11 cellular contexts compared by ENCODE assay signal in the genomic region with DNA sequence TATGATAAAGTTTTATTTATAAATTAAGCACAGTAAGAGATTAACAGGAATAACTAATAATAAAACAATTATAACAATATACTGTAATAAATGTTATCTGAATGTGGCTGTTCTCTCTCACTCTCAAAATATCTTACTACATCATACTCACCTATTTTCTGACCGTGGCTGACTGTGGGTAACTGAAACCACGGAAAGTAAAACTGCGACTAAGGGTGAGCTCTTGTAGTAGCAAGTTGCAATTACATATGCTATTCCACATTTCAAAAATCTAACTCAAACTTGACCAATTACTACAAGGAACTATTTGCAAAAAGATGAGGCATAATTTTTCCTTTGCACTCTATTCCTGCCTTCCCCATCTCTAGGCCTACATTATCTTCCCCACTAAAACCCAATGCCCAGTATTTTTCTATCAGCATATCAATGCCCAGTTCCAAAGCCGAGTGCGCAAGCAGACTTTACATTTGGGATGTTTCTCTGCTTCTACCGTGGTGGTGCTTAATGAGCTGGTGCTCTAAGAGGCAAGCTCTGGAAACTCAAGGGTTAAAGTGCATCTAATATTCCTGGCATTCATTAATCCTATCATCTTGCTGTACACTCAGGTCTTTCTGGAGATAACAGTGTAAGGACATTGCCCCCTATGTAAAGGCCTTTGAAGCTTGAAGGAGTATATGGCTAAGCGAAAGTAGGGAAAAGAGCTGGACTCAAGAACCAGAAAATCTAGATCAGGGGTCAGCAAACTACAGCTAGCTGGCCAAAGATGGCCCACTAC. TPM values are rescaled to one million over a fixed set of nuclear protein-coding genes. Genes with fewer than 3 reads are reported as not detected.
A peak's percentile ranks its signal among the peaks of the same experiment; 100 is the strongest.
DNase-seq lines count a peak whose midpoint lies in the region; ATAC-seq and TF ChIP-seq lines count a peak whose summit lies in the region.
"Had no signal": no experiment of that assay in that cellular context is flagged by ENCODE, and none has a peak within 500 bp of the region (broad histone marks: within the 10 kb centered on the region; RNA-seq: fewer than 3 reads in every experiment).

No MANE protein-coding gene starts in this region.

- H3K27ac ChIP-seq in Peyer's patch: peak overlapping the region in 3 of 4 donors; percentile 23 to 89 (median 54)
- no peak overlapping the region for H3K27ac ChIP-seq in mesendoderm (ENCODE audit: low read depth, low read length)
- H3K27ac ChIP-seq in endodermal cell (ENCODE audit: low read depth, low read length): no peak overlapping the region

- no peak overlapping the region for H2AK5ac ChIP-seq in mesendoderm (ENCODE audit: low read length)

- no peak overlapping the region for H2BK5ac ChIP-seq in mesendoderm (ENCODE audit: low read length)

- H3K9ac ChIP-seq in mesendoderm (ENCODE audit: low read length) (no peak overlapping the region), endodermal cell (ENCODE audit: extremely low read depth, low read length, poor library complexity, severe bottlenecking) (no peak overlapping the region)

- peak; percentile 58 for ATAC-seq in GM21515 (IDR thresholded peaks at IDR 0.05; ENCODE audit: unreplicated experiment)

- H3K4me3 ChIP-seq in GM12864 (ENCODE audit: low read depth, low read length) (no peak overlapping the region), Peyer's patch (peak overlapping the region in 1 of 4 donors; percentile 28), mesendoderm (ENCODE audit: low read length) (no peak overlapping the region), endodermal cell (ENCODE audit: low read length) (no peak overlapping the region)

- H2BK120ac ChIP-seq in mesendoderm (ENCODE audit: low read depth, low read length): no peak overlapping the region

- peak overlapping the region; percentile 39 for H4K8ac ChIP-seq in mesendoderm (ENCODE audit: low read depth, low read length)

- TF ChIP-seq POLR2A in Peyer's patch (IDR thresholded peaks at IDR 0.05): no peak

- WGBS in mesendoderm (ENCODE audit: extremely low coverage, insufficient coverage, low lambda C conversion rate): no CpG with 5 or more reads among the region's 7 CpGs
- WGBS in endodermal cell (ENCODE audit: insufficient coverage in 1 of 2, insufficient read length in 1 of 2), 2 experiments: 92 to 93% methylated on average over 5 to 7 of the region's 7 CpGs

- no peak overlapping the region for H4K5ac ChIP-seq in mesendoderm (ENCODE audit: low read length)

- H3K36me3 ChIP-seq in Peyer's patch: no peaks in the 10 kb centered on the region
- no peaks in the 10 kb centered on the region for H3K36me3 ChIP-seq in mesendoderm (ENCODE audit: control insufficient read depth, insufficient read depth, low read length)
- H3K36me3 ChIP-seq in endodermal cell (ENCODE audit: control insufficient read depth, insufficient read depth, low read length): peaks cover 2% of the 10 kb centered on the region

- no peak overlapping the region for H3K4me2 ChIP-seq in mesendoderm (ENCODE audit: low read length)

- no peak overlapping the region for H3K56ac ChIP-seq in mesendoderm (ENCODE audit: low read length)

- no peak overlapping the region for H3K4me3 Mint-ChIP-seq in endodermal cell
- H3K4me3 Mint-ChIP-seq: memory B cell had no signal

- H3K9me3 Mint-ChIP-seq in endodermal cell: no peaks in the 10 kb centered on the region
- H3K9me3 Mint-ChIP-seq: memory B cell had no signal

- no peaks in the 10 kb centered on the region for H3K27me3 Mint-ChIP-seq in endodermal cell (ENCODE audit: insufficient read depth)
- H3K27me3 Mint-ChIP-seq: memory B cell had no signal

- peaks cover 15% of the 10 kb centered on the region for H3K4me1 Mint-ChIP-seq in endodermal cell

- peaks cover 8% of the 10 kb centered on the region for H3K79me2 ChIP-seq in mesendoderm (ENCODE audit: control insufficient read depth, insufficient read depth, low read length)

- no peaks in the 10 kb centered on the region for H3K9me3 ChIP-seq in Peyer's patch
- no peaks in the 10 kb centered on the region for H3K9me3 ChIP-seq in endodermal cell (ENCODE audit: control insufficient read depth, low read length)

- no peak overlapping the region for H3K27ac Mint-ChIP-seq in endodermal cell
- H3K27ac Mint-ChIP-seq: memory B cell had no signal

- H3K18ac ChIP-seq in mesendoderm (ENCODE audit: low read length): no peak overlapping the region

- H3K4ac ChIP-seq in mesendoderm (ENCODE audit: low read depth, low read length): no peak overlapping the region

- peaks cover 0 to 44% (median 4%) of the 10 kb centered on the region in 4 donors for H3K4me1 ChIP-seq in Peyer's patch
- peaks cover 4% of the 10 kb centered on the region for H3K4me1 ChIP-seq in mesendoderm (ENCODE audit: control insufficient read depth, low read depth, low read length)
- no peaks in the 10 kb centered on the region for H3K4me1 ChIP-seq in endodermal cell (ENCODE audit: control insufficient read depth, insufficient read depth, low read length)

- no peaks in the 10 kb centered on the region for H3K36me3 Mint-ChIP-seq in endodermal cell (ENCODE audit: low read depth)

- H3K23ac ChIP-seq in mesendoderm (ENCODE audit: low read length): no peak overlapping the region

- H3K79me1 ChIP-seq in mesendoderm (ENCODE audit: low read length): peaks cover 11% of the 10 kb centered on the region

- H2BK15ac ChIP-seq in mesendoderm (replicated peaks; ENCODE audit: low read depth): no peak overlapping the region

- DNase-seq in GM12864 (ENCODE audit: low read depth): peak; percentile 58
- DNase-seq in Peyer's patch: no peak
- DNase-seq in mesendoderm: no peak
- no peak for DNase-seq in endodermal cell
- DNase-seq in NOMO-1 treated with dmso at 0.1 percent for 144 hours (lab: John Stamatoyannopoulos, UW; ENCODE audit: unreplicated experiment): no peak
- DNase-seq in EL: no peak
- DNase-seq in anterior cingulate cortex (lab: John Stamatoyannopoulos, UW): no peak
- DNase-seq: DMS79 treated with DMSO at 0.1 percent for 48 hours, NCI-H1048 had no signal

- TF ChIP-seq CTCF in GM12864 (IDR thresholded peaks at IDR 0.05; ENCODE audit: low read depth, low read length, missing control alignments) (no peak), Peyer's patch (IDR thresholded peaks at IDR 0.05) (no peak), endodermal cell (conservative IDR thresholded peaks at IDR 0.05) (no peak)

- H3K27me3 ChIP-seq in Peyer's patch (no peaks in the 10 kb centered on the region), mesendoderm (ENCODE audit: insufficient read depth, low read length, poor library complexity) (no peaks in the 10 kb centered on the region), endodermal cell (ENCODE audit: control insufficient read depth, insufficient read depth, low read length, poor library complexity, severe bottlenecking) (no peaks in the 10 kb centered on the region)

RNA-seq across cellular contexts. Expression of a gene that starts 6.7 kb away (rescaled TPM):
- total RNA-seq in Peyer's patch (100 to 1,000 TPM; 168 to 211 (median 177) TPM), endodermal cell (10 to 100 TPM; 30.2 to 32.5 TPM)
- 25.9 TPM for polyA plus RNA-seq in mesendoderm (2013, experiment 1 of 2)
- polyA plus RNA-seq in mesendoderm (2013, experiment 2 of 2): 26.2 TPM
- 23.9 TPM for polyA plus RNA-seq in endodermal cell (2013, experiment 1 of 2)
- polyA plus RNA-seq in endodermal cell (2013, experiment 2 of 2): 23.6 TPM

RNA-seq across cellular contexts. Expression of a gene that starts 37.2 kb away (rescaled TPM):
- total RNA-seq in Peyer's patch (1 to 10 TPM in 2 of 4 donors, not detected in 2; 2.3 to 6.0 TPM), endodermal cell (10 to 100 TPM; 22.6 to 45.5 TPM)
- polyA plus RNA-seq in mesendoderm (2013, experiment 1 of 2): 21.3 TPM
- polyA plus RNA-seq in mesendoderm (2013, experiment 2 of 2): 19.9 TPM
- 46.2 TPM for polyA plus RNA-seq in endodermal cell (2013, experiment 1 of 2)
- polyA plus RNA-seq in endodermal cell (2013, experiment 2 of 2): 52.7 TPM

RNA-seq across cellular contexts. Expression of a gene that starts 57.3 kb away (rescaled TPM):
- not detected for total RNA-seq in Peyer's patch
- not detected for polyA plus RNA-seq in mesendoderm (2013, experiment 1 of 2)
- polyA plus RNA-seq in mesendoderm (2013, experiment 2 of 2): not detected
- not detected for total RNA-seq in endodermal cell
- not detected for polyA plus RNA-seq in endodermal cell (2013, experiment 1 of 2)
- polyA plus RNA-seq in endodermal cell (2013, experiment 2 of 2): not detected

Comparison
In these comparisons a context has a peak if more than half of its experiments do, and no peak if none do; other contexts are left out.
1. H3K27ac ChIP-seq: peak in Peyer's patch (3 of 4); none in mesendoderm (single experiment) and endodermal cell (single experiment).
2. RNA of a gene that starts 6.7 kb away (total RNA-seq): 168 to 211 TPM in Peyer's patch; 30.2 to 32.5 TPM in endodermal cell; every median in the first group is over 4 times any median in the second.